ENCODE assay signal across 29 cellular contexts in genomic region chr11:57233702-57234101, GRCh38. TPM values are rescaled to one million over a fixed set of nuclear protein-coding genes. Genes with fewer than 3 reads are reported as not detected.
"Had no signal": no experiment of that assay in that cellular context is flagged by ENCODE, and none has a peak within 500 bp of the region (broad histone marks: within the 10 kb centered on the region; RNA-seq: fewer than 3 reads in every experiment).

No MANE protein-coding gene starts in this region.

- H3K4me1 ChIP-seq: adrenal gland, Peyer's patch had no signal

- H3K27ac Mint-ChIP-seq: activated CD8-positive, alpha-beta T cell treated with anti-CD3 and anti-CD28 coated beads, Interleukin-2, amount 10 ng/mL, durations not matched to agents 7 days and 5 days; activated naive CD8-positive, alpha-beta T cell treated with anti-CD3 and anti-CD28 coated beads, Interleukin-2, amount 10 ng/mL, durations not matched to agents 7 days and 5 days; IgD-negative memory B cell; T-helper 17 cell; WTC11 had no signal

- DNase-seq: activated CD4-positive, alpha-beta T cell treated with anti-CD3 and anti-CD28 coated beads for 48 hours; activated CD4-positive, alpha-beta T cell treated with anti-CD3 and anti-CD28 coated beads, Interleukin-2, amount 50 U/mL, for 4 hours; activated CD4-positive, CD25-positive, alpha-beta regulatory T cell treated with anti-CD3 and anti-CD28 coated beads, Interleukin-2, amount 50 U/mL, for 72 hours; activated CD8-positive, alpha-beta memory T cell treated with anti-CD3 and anti-CD28 coated beads, Interleukin-2, amount 50 U/mL, for 48 hours; activated CD8-positive, alpha-beta T cell treated with anti-CD3 and anti-CD28 coated beads, Interleukin-2, amount 10 ng/mL, durations not matched to agents 7 days and 5 days; activated naive CD4-positive, alpha-beta T cell treated with anti-CD3 and anti-CD28 coated beads, Interleukin-2, amount 50 U/mL, for 16 hours; activated naive CD8-positive, alpha-beta T cell treated with anti-CD3 and anti-CD28 coated beads, Interleukin-2, amount 10 ng/mL, durations not matched to agents 7 days and 5 days; activated T-cell treated with anti-CD3 and anti-CD28 coated beads, Interleukin-2, amount 50 U/mL, for 1 hour; adrenal gland; anterior cingulate cortex; NCI-H1092 treated with DMSO at 0.1 percent for 48 hours; NCI-H1417 treated with DMSO at 0.1 percent for 48 hours; NCI-H1694; NCI-H2029; NCI-H2107; NCI-H2171 treated with DMSO at 0.1 percent for 48 hours; NCI-H226; NCI-H510A; NCI-H69; Peyer's patch; SHP77 treated with DMSO at 0.1 percent for 48 hours; T-helper 17 cell; T-helper 9 cell had no signal

- H3K9me3 Mint-ChIP-seq: activated naive CD8-positive, alpha-beta T cell treated with anti-CD3 and anti-CD28 coated beads, Interleukin-2, amount 10 ng/mL, durations not matched to agents 7 days and 5 days; WTC11 had no signal

- H3K27ac ChIP-seq: adrenal gland, KMS-11, Peyer's patch, RWPE1 had no signal

- H3K27me3 ChIP-seq: Peyer's patch had no signal

- H3K4me2 ChIP-seq: KMS-11 had no signal

- H3K9me3 ChIP-seq: adrenal gland, Peyer's patch had no signal

- H3K9ac ChIP-seq: KMS-11 had no signal

- H3K4me3 ChIP-seq: adrenal gland, Peyer's patch had no signal

- H3K4me3 Mint-ChIP-seq: activated CD8-positive, alpha-beta T cell treated with anti-CD3 and anti-CD28 coated beads, Interleukin-2, amount 10 ng/mL, durations not matched to agents 7 days and 5 days; activated naive CD8-positive, alpha-beta T cell treated with anti-CD3 and anti-CD28 coated beads, Interleukin-2, amount 10 ng/mL, durations not matched to agents 7 days and 5 days; IgD-negative memory B cell; T-helper 17 cell; WTC11 had no signal

- H3K36me3 ChIP-seq: adrenal gland, Peyer's patch had no signal

- H3K36me3 Mint-ChIP-seq: activated naive CD8-positive, alpha-beta T cell treated with anti-CD3 and anti-CD28 coated beads, Interleukin-2, amount 10 ng/mL, durations not matched to agents 7 days and 5 days; IgD-negative memory B cell; WTC11 had no signal

RNA-seq across cellular contexts. Expression of gene APLNR, which starts 3.3 kb away (rescaled TPM):
- total RNA-seq: activated CD8-positive, alpha-beta T cell treated with anti-CD3 and anti-CD28 coated beads, Interleukin-2, amount 10 ng/mL, durations not matched to agents 7 days and 5 days; activated naive CD8-positive, alpha-beta T cell treated with anti-CD3 and anti-CD28 coated beads, Interleukin-2, amount 10 ng/mL, durations not matched to agents 7 days and 5 days; MCF 10A; SK-MEL-5; T-helper 17 cell had no signal
- polyA plus RNA-seq: IgD-negative memory B cell had no signal

RNA-seq across cellular contexts. Expression of gene LRRC55, which starts 51.9 kb away (rescaled TPM):
- total RNA-seq: activated CD8-positive, alpha-beta T cell treated with anti-CD3 and anti-CD28 coated beads, Interleukin-2, amount 10 ng/mL, durations not matched to agents 7 days and 5 days; activated naive CD8-positive, alpha-beta T cell treated with anti-CD3 and anti-CD28 coated beads, Interleukin-2, amount 10 ng/mL, durations not matched to agents 7 days and 5 days; MCF 10A; SK-MEL-5; T-helper 17 cell had no signal
- polyA plus RNA-seq: IgD-negative memory B cell had no signal
